In genomic region chr13:59447846-59448620, GRCh38 we compare ENCODE assay signal across 13 cellular contexts.
DNase-seq lines count a peak whose midpoint lies in the region; ATAC-seq lines count a peak whose summit lies in the region.
"Had no signal": no experiment of that assay in that cellular context is flagged by ENCODE, and none has a peak within 500 bp of the region (broad histone marks: within the 10 kb centered on the region; RNA-seq: fewer than 3 reads in every experiment).

No MANE protein-coding gene starts in this region.

- H2BK120ac ChIP-seq in mesendoderm (ENCODE audit: low read depth, low read length) = peak overlapping the region; percentile 33

- peaks cover 0 to 21% of the 10 kb centered on the region in 2 donors for H3K27me3 Mint-ChIP-seq in effector memory CD8-positive, alpha-beta T cell

- H3K79me2 ChIP-seq in mesendoderm (ENCODE audit: control insufficient read depth, insufficient read depth, low read length) = no peaks in the 10 kb centered on the region

- H3K4me2 ChIP-seq in mesendoderm (ENCODE audit: low read length) = no peak overlapping the region

- H3K27me3 ChIP-seq in mesendoderm (ENCODE audit: insufficient read depth, low read length, poor library complexity) = no peaks in the 10 kb centered on the region

- H3K23ac ChIP-seq in mesendoderm (ENCODE audit: low read length) = no peak overlapping the region

- no CpG with 5 or more reads among the region's 6 CpGs for WGBS in mesendoderm (ENCODE audit: extremely low coverage, insufficient coverage, low lambda C conversion rate)

- H2BK5ac ChIP-seq in mesendoderm (ENCODE audit: low read length) = peak overlapping the region; percentile 93

- no peak for ATAC-seq in effector memory CD8-positive, alpha-beta T cell (replicated peaks)
- ATAC-seq: left cardiac atrium had no signal

- H3K4me3 ChIP-seq in mesendoderm (ENCODE audit: low read length) = no peak overlapping the region

- H3K4ac ChIP-seq in mesendoderm (ENCODE audit: low read depth, low read length) = no peak overlapping the region

- H3K9me3 Mint-ChIP-seq in effector memory CD8-positive, alpha-beta T cell = no peaks in the 10 kb centered on the region

- H3K4me1 Mint-ChIP-seq in effector memory CD8-positive, alpha-beta T cell (ENCODE audit: low read depth in 2 of 2) = peaks cover 0 to 2% of the 10 kb centered on the region in 2 donors

- no peaks in the 10 kb centered on the region for H3K36me3 Mint-ChIP-seq in effector memory CD8-positive, alpha-beta T cell (ENCODE audit: insufficient read depth)

- peak overlapping the region; percentile 74 for H3K56ac ChIP-seq in mesendoderm (ENCODE audit: low read length)

- peak overlapping the region; percentile 46 for H2BK15ac ChIP-seq in mesendoderm (replicated peaks; ENCODE audit: low read depth)

- H4K5ac ChIP-seq in mesendoderm (ENCODE audit: low read length) = peak overlapping the region; percentile 56

- H3K27ac ChIP-seq in mesendoderm (ENCODE audit: low read depth, low read length) = peak overlapping the region; percentile 89

- peak; percentile 90 for DNase-seq in EH (ENCODE audit: low read depth)
- peak; percentile 67 for DNase-seq in M059J (ENCODE audit: low read depth)
- peak; percentile 41 for DNase-seq in epidermal melanocyte (ENCODE audit: insufficient read length, low spot score)
- DNase-seq in mesendoderm = peak; percentile 94
- DNase-seq in effector memory CD8-positive, alpha-beta T cell = no peak
- no peak for DNase-seq in hippocampal formation (lab: John Stamatoyannopoulos, UW)
- no peak for DNase-seq in cerebellar nuclear complex (lab: John Stamatoyannopoulos, UW)
- DNase-seq in NCI-H2196 treated with DMSO at 0.1 percent for 48 hours (lab: John Stamatoyannopoulos, UW; ENCODE audit: unreplicated experiment) = no peak
- DNase-seq: AML-193, left cardiac atrium, NCI-H2171, SHP77 treated with DMSO at 0.1 percent for 48 hours, substantia nigra had no signal

- H3K79me1 ChIP-seq in mesendoderm (ENCODE audit: low read length) = no peaks in the 10 kb centered on the region

- H2AK5ac ChIP-seq in mesendoderm (ENCODE audit: low read length) = peak overlapping the region; percentile 34

- H3K18ac ChIP-seq in mesendoderm (ENCODE audit: low read length) = peak overlapping the region; percentile 95

- H3K27ac Mint-ChIP-seq in effector memory CD8-positive, alpha-beta T cell = no peak overlapping the region

- H3K4me3 Mint-ChIP-seq in effector memory CD8-positive, alpha-beta T cell = no peak overlapping the region

- no peak overlapping the region for H3K9ac ChIP-seq in mesendoderm (ENCODE audit: low read length)

- no peaks in the 10 kb centered on the region for H3K36me3 ChIP-seq in mesendoderm (ENCODE audit: control insufficient read depth, insufficient read depth, low read length)

- H4K8ac ChIP-seq in mesendoderm (ENCODE audit: low read depth, low read length) = no peak overlapping the region

- peaks cover 7% of the 10 kb centered on the region for H3K4me1 ChIP-seq in mesendoderm (ENCODE audit: control insufficient read depth, low read depth, low read length)

Comparison
In these comparisons a context has a peak if more than half of its experiments do, and no peak if none do; other contexts are left out.
1. DNase-seq: peak in EH (single experiment), M059J (single experiment), epidermal melanocyte (single experiment) and mesendoderm (single experiment); none in effector memory CD8-positive, alpha-beta T cell (0 of 3), hippocampal formation (0 of 2), cerebellar nuclear complex (0 of 2) and NCI-H2196 treated with DMSO at 0.1 percent for 48 hours (single experiment).